1 cellular context compared by ENCODE assay signal in genomic region chr1:205512059-205513045, GRCh38.
TF ChIP-seq lines count a peak whose summit lies in the region.

No MANE protein-coding gene starts in this region.

TF ChIP-seq in HepG2, 621 proteins besides CTCF, POLR2A, EP300 and RAD21 (continued from another document):
- TF ChIP-seq ZNF709 (CRISPR knock-in tag; IDR thresholded peaks at IDR 0.05) (0 out of 2 replicates have a peak, but pooled peaks have one; percentile 43), ELF3 (CRISPR knock-in tag; IDR thresholded peaks at IDR 0.05) (peak; percentile 84), SRSF9 (IDR thresholded peaks at IDR 0.05; ENCODE audit: borderline replicate concordance, insufficient read depth, low read depth, low read length, poor library complexity, severe bottlenecking) (no peak), ZNF616 (CRISPR knock-in tag; IDR thresholded peaks at IDR 0.05; ENCODE audit: low read depth) (no peak), ZNF343 (CRISPR knock-in tag; IDR thresholded peaks at IDR 0.05) (no peak), MTA1 (CRISPR knock-in tag; IDR thresholded peaks at IDR 0.05; ENCODE audit: borderline replicate concordance) (peak; percentile 53; the same call in 1 of the 2 replicates), ZFX (CRISPR knock-in tag; IDR thresholded peaks at IDR 0.05; ENCODE audit: low read depth) (peak; percentile 84), DPF2 (CRISPR knock-in tag; IDR thresholded peaks at IDR 0.05; ENCODE audit: borderline replicate concordance, low read depth) (0 out of 2 replicates have a peak, but pooled peaks have one; percentile 33), RFX3 (CRISPR knock-in tag; IDR thresholded peaks at IDR 0.05) (no peak), ZSCAN30 (CRISPR knock-in tag; IDR thresholded peaks at IDR 0.05) (no peak), FOSL2 (CRISPR knock-in tag; IDR thresholded peaks at IDR 0.05) (peak; percentile 35; the same call in 1 of the 2 replicates), RXRB (CRISPR knock-in tag; IDR thresholded peaks at IDR 0.05; ENCODE audit: borderline replicate concordance) (peak; percentile 28; the same call in 1 of the 2 replicates), RXRA (CRISPR knock-in tag; IDR thresholded peaks at IDR 0.05) (no peak), GABPA (IDR thresholded peaks at IDR 0.05; ENCODE audit: low read depth, low read length) (no peak), GABPA (CRISPR knock-in tag; IDR thresholded peaks at IDR 0.05; ENCODE audit: low read depth) (peak; percentile 66), HNF4A (CRISPR knock-in tag; IDR thresholded peaks at IDR 0.05) (0 out of 2 replicates have a peak, but pooled peaks have one; percentile 28), IRF9 (CRISPR knock-in tag; IDR thresholded peaks at IDR 0.05; ENCODE audit: borderline replicate concordance) (no peak), SOX5 (CRISPR knock-in tag; IDR thresholded peaks at IDR 0.05; ENCODE audit: borderline replicate concordance) (peak; percentile 34; the same call in 1 of the 2 replicates), HDAC1 (CRISPR knock-in tag; IDR thresholded peaks at IDR 0.05) (peak; percentile 43), NFRKB (IDR thresholded peaks at IDR 0.05) (no peak)
